1 cellular context compared by ENCODE assay signal in genomic region chr11:85628771-85629341, GRCh38.
A peak's percentile ranks its signal among the peaks of the same experiment; 100 is the strongest.
TF ChIP-seq lines count a peak whose summit lies in the region.

No MANE protein-coding gene starts in this region.

TF ChIP-seq in WTC11, 78 proteins besides CTCF, POLR2A, EP300 and RAD21 (continued from another document):
- TF ChIP-seq ARID4B (CRISPR knock-in tag; IDR thresholded peaks at IDR 0.05; ENCODE audit: borderline replicate concordance) = 0 out of 2 replicates have a peak, but pooled peaks have one; percentile 2
- no peak for TF ChIP-seq FOXP4 (CRISPR knock-in tag; IDR thresholded peaks at IDR 0.05)
- no peak for TF ChIP-seq SOX15 (CRISPR knock-in tag; IDR thresholded peaks at IDR 0.05)
